In genomic region chr5:150411245-150411979, GRCh38 we compare ENCODE assay signal across 9 cellular contexts. TPM values are rescaled to one million over a fixed set of nuclear protein-coding genes. Genes with fewer than 3 reads are reported as not detected.
DNase-seq lines count a peak whose midpoint lies in the region; ATAC-seq and TF ChIP-seq lines count a peak whose summit lies in the region.
"Had no signal": no experiment of that assay in that cellular context is flagged by ENCODE, and none has a peak within 500 bp of the region (broad histone marks: within the 10 kb centered on the region; RNA-seq: fewer than 3 reads in every experiment).

No MANE protein-coding gene starts in this region.

- peak; percentile 19 for ATAC-seq in GM19395 (IDR thresholded peaks at IDR 0.05; ENCODE audit: unreplicated experiment)
- peak in 2 of 4 donors; percentile 3 to 13 for ATAC-seq in right lobe of liver
- ATAC-seq in HG02884 (IDR thresholded peaks at IDR 0.05; ENCODE audit: unreplicated experiment) = no peak

- no peaks in the 10 kb centered on the region for H3K36me3 ChIP-seq in SK-N-SH (replicated peaks in 1 of 2; ENCODE audit: control insufficient read depth in 1 of 2, insufficient read depth in 2 of 2, low read length in 1 of 2)
- no peaks in the 10 kb centered on the region for H3K36me3 ChIP-seq in right lobe of liver
- H3K36me3 ChIP-seq: ovary had no signal

- H3K4me1 ChIP-seq in SK-N-SH (ENCODE audit: control insufficient read depth in 1 of 2, insufficient read depth in 2 of 2, low read depth in 1 of 2, low read length in 1 of 2) (peaks cover 4 to 8% of the 10 kb centered on the region in 2 experiments; a peak in 3 of 4 replicates), right lobe of liver (peaks cover 0 to 18% (median 6%) of the 10 kb centered on the region in 4 donors)

- no peak for TF ChIP-seq RAD21 in SK-N-SH (IDR thresholded peaks at IDR 0.05; ENCODE audit: low read length)

- TF ChIP-seq CTCF in SK-N-SH (IDR thresholded peaks at IDR 0.05) (no peak), right lobe of liver (IDR thresholded peaks at IDR 0.05) (no peak)

- H3K9me2 ChIP-seq in SK-N-SH = no peaks in the 10 kb centered on the region

- H3K27me3 Mint-ChIP-seq in activated naive CD8-positive, alpha-beta T cell = no peaks in the 10 kb centered on the region

- intact Hi-C loops in right lobe of liver (cut with DNase I) = no loop called here

- peaks cover 38% of the 10 kb centered on the region for H3K4me1 Mint-ChIP-seq in activated naive CD8-positive, alpha-beta T cell (ENCODE audit: low read depth)

- no peaks in the 10 kb centered on the region for H3K36me3 Mint-ChIP-seq in activated naive CD8-positive, alpha-beta T cell

- H3K9me3 Mint-ChIP-seq in activated naive CD8-positive, alpha-beta T cell (ENCODE audit: low read depth) = no peaks in the 10 kb centered on the region

- DNase-seq in SK-N-SH (no peak), right lobe of liver (peak in 1 of 3 donors; percentile 54), NCI-H2029 (lab: John Stamatoyannopoulos, UW) (no peak), NK-92 (lab: John Stamatoyannopoulos, UW; ENCODE audit: unreplicated experiment) (no peak)
- DNase-seq in stimulated activated CD8-positive, alpha-beta memory T cell treated with anti-CD3 and anti-CD28 coated beads, Interleukin-4, amount 100 ng/mL, for 4 hours (ENCODE audit: low read depth in 2 of 2, low spot score in 1 of 2) = peak; percentile 30 to 42

- no peak overlapping the region for H3K4me2 ChIP-seq in SK-N-SH

- TF ChIP-seq POLR2A in right lobe of liver (IDR thresholded peaks at IDR 0.05) = no peak

- no peak overlapping the region; a peak in 1 of 4 replicates for H3K27ac ChIP-seq in SK-N-SH (ENCODE audit: low read depth in 2 of 2, low read length in 1 of 2)
- peak overlapping the region; percentile 65 to 76 (median 74) for H3K27ac ChIP-seq in right lobe of liver

- WGBS in SK-N-SH (ENCODE audit: low lambda C conversion rate) = 97% methylated on average over 5 of the region's 5 CpGs
- WGBS in right lobe of liver (ENCODE audit: insufficient coverage, low coverage, low lambda C conversion rate, missing lambda C conversion rate) = 62% methylated on average over 4 of the region's 5 CpGs

- H3K9ac ChIP-seq in SK-N-SH = no peak overlapping the region

- no peaks in the 10 kb centered on the region for H3K27me3 ChIP-seq in SK-N-SH (ENCODE audit: insufficient read depth)
- H3K27me3 ChIP-seq in right lobe of liver = no peaks in the 10 kb centered on the region
- H3K27me3 ChIP-seq: ovary had no signal

- H2AFZ ChIP-seq in SK-N-SH (ENCODE audit: low read depth) = no peak overlapping the region

- POLR2A ChIA-PET in SK-N-SH (lab: Yijun Ruan, JAX) = interaction anchor here (0.7 to 1.7 kb wide), 2 partner anchors 32 to 38 kb away, joined by 6 read pairs; partner anchors contain the start of gene RPS14

- H3K4me3 ChIP-seq in SK-N-SH (ENCODE audit: low read depth in 2 of 2, low read length in 1 of 2) (no peak overlapping the region), right lobe of liver (peak overlapping the region; percentile 39 to 52 (median 49))

- H3F3A ChIP-seq in SK-N-SH (replicated peaks; ENCODE audit: insufficient read depth) = peaks cover 8% of the 10 kb centered on the region

- peak overlapping the region; percentile 98 for H3K27ac Mint-ChIP-seq in activated naive CD8-positive, alpha-beta T cell

- H3K4me3 Mint-ChIP-seq in activated naive CD8-positive, alpha-beta T cell = peak overlapping the region; percentile 96

- no peaks in the 10 kb centered on the region for H3K79me2 ChIP-seq in SK-N-SH (ENCODE audit: insufficient read depth)

- CTCF ChIA-PET in SK-N-SH (lab: Yijun Ruan, JAX) = interaction anchor here (1.4 kb wide), 1 partner anchor 25 kb away, joined by 5 read pairs; no protein-coding TSS in a partner anchor

- no peak for TF ChIP-seq EP300 in SK-N-SH (IDR thresholded peaks at IDR 0.05; ENCODE audit: borderline replicate concordance in 1 of 2, low read depth in 1 of 2, low read length in 1 of 2)

- H3K9me3 ChIP-seq in SK-N-SH (no peaks in the 10 kb centered on the region), right lobe of liver (no peaks in the 10 kb centered on the region)
- H3K9me3 ChIP-seq: ovary had no signal

- no peaks in the 10 kb centered on the region for H4K20me1 ChIP-seq in SK-N-SH (ENCODE audit: insufficient read depth)

TF ChIP-seq in SK-N-SH, 30 proteins besides CTCF, POLR2A, EP300 and RAD21:
- TF ChIP-seq FOSL2 (IDR thresholded peaks at IDR 0.05; ENCODE audit: borderline replicate concordance, low read depth) (no peak), RFX5 (IDR thresholded peaks at IDR 0.05; ENCODE audit: low read length) (peak; percentile 98)

RNA-seq across cellular contexts. Expression of gene CD74, which starts 1.3 kb away (rescaled TPM):
- 0.15 and 0.26 TPM in 2 replicates for polyA plus RNA-seq in SK-N-SH (2012; rRNA removed)
- polyA plus RNA-seq in SK-N-SH (2012; cell fraction: cytosol; rRNA removed) = 0.06 and 0.13 TPM in 2 replicates
- polyA plus RNA-seq in SK-N-SH (2012; cell fraction: nucleus; rRNA removed) = 0.08 and 0.23 TPM in 2 replicates
- total RNA-seq in right lobe of liver = 100 to 1,000 TPM in 5 of 6 experiments, 10 to 100 TPM in 1; 68.4 to 549 (median 211) TPM

RNA-seq across cellular contexts. Expression of gene RPS14, which starts 38.1 kb away (rescaled TPM):
- polyA plus RNA-seq in SK-N-SH (2012; rRNA removed) = 10,227 and 11,441 TPM in 2 replicates
- 12,920 and 13,251 TPM in 2 replicates for polyA plus RNA-seq in SK-N-SH (2012; cell fraction: cytosol; rRNA removed)
- 1,878 and 2,730 TPM in 2 replicates for polyA plus RNA-seq in SK-N-SH (2012; cell fraction: nucleus; rRNA removed)
- total RNA-seq in right lobe of liver = 100 to 1,000 TPM; 573 to 800 (median 663) TPM

RNA-seq across cellular contexts. Expression of gene TCOF1, which starts 53.9 kb away (rescaled TPM):
- polyA plus RNA-seq in SK-N-SH (2012; rRNA removed) = 21.9 and 33.0 TPM in 2 replicates
- 17.0 and 24.0 TPM in 2 replicates for polyA plus RNA-seq in SK-N-SH (2012; cell fraction: cytosol; rRNA removed)
- 92.6 and 94.3 TPM in 2 replicates for polyA plus RNA-seq in SK-N-SH (2012; cell fraction: nucleus; rRNA removed)
- total RNA-seq in right lobe of liver = 10 to 100 TPM in 2 of 6 experiments, 1 to 10 TPM in 4; 6.7 to 12.0 (median 8.9) TPM

Comparison
In these comparisons a context has a peak if more than half of its experiments do, and no peak if none do; other contexts are left out.
1. DNase-seq: peak in stimulated activated CD8-positive, alpha-beta memory T cell treated with anti-CD3 and anti-CD28 coated beads, Interleukin-4, amount 100 ng/mL, for 4 hours (2 of 2); none in SK-N-SH (single experiment), NCI-H2029 (single experiment) and NK-92 (single experiment).
2. H3K27ac ChIP-seq: peak in right lobe of liver (3 of 3); none in SK-N-SH (0 of 2).
3. H3K4me3 ChIP-seq: peak in right lobe of liver (3 of 3); none in SK-N-SH (0 of 2).